In genomic region chr9:136062657-136063439, GRCh38 we compare ENCODE assay signal across 26 cellular contexts.
"Had no signal": no experiment of that assay in that cellular context is flagged by ENCODE, and none has a peak within 500 bp of the region (broad histone marks: within the 10 kb centered on the region; RNA-seq: fewer than 3 reads in every experiment).

No MANE protein-coding gene starts in this region.

- H3K27me3 Mint-ChIP-seq: activated CD4-positive, alpha-beta memory T cell treated with anti-CD3 and anti-CD28 coated beads, Interleukin-2, amount 10 ng/mL, durations not matched to agents 7 days and 5 days; activated CD8-positive, alpha-beta memory T cell treated with anti-CD3 and anti-CD28 coated beads, Interleukin-2, amount 10 ng/mL, durations not matched to agents 7 days and 5 days; activated naive CD8-positive, alpha-beta T cell treated with anti-CD3 and anti-CD28 coated beads, Interleukin-2, amount 10 ng/mL, durations not matched to agents 7 days and 5 days; central memory CD8-positive, alpha-beta T cell had no signal

- H3K4me2 ChIP-seq: neural progenitor cell had no signal

- DNase-seq: activated B cell treated with CpG ODN at 0.5 μM for 24 hours; activated CD4-positive, alpha-beta memory T cell treated with anti-CD3 and anti-CD28 coated beads, Interleukin-2, amount 10 ng/mL, durations not matched to agents 7 days and 5 days; activated CD4-positive, alpha-beta T cell treated with anti-CD3 and anti-CD28 coated beads for 48 hours; activated CD8-positive, alpha-beta memory T cell treated with anti-CD3 and anti-CD28 coated beads, Interleukin-2, amount 10 ng/mL, durations not matched to agents 7 days and 5 days; activated naive CD4-positive, alpha-beta T cell treated with Interleukin-2 at 50 U/mL for 16 hours; activated naive CD8-positive, alpha-beta T cell treated with anti-CD3 and anti-CD28 coated beads, Interleukin-2, amount 10 ng/mL, durations not matched to agents 7 days and 5 days; amygdala; cortex of kidney; gastrocnemius medialis; immature natural killer cell; mesenchymal stem cell; mucosa of descending colon; naive B cell; stimulated activated CD4-positive, alpha-beta T cell treated with anti-CD3 and anti-CD28 coated beads, Interleukin-12 subunit alpha, Interleukin-12 subunit beta, amount 100 ng/mL, for 4 hours; stimulated activated CD4-positive, alpha-beta T cell treated with anti-CD3 and anti-CD28 coated beads, Interleukin-1b, Interleukin-23, amount 100 ng/mL, for 48 hours; stimulated activated CD8-positive, alpha-beta memory T cell treated with anti-CD3 and anti-CD28 coated beads, Interleukin-4, amount 100 ng/mL, for 48 hours; stimulated activated naive CD4-positive, alpha-beta T cell treated with Interleukin-2 at 50 U/mL for 16 hours had no signal

- H3K9me3 Mint-ChIP-seq: activated CD4-positive, alpha-beta memory T cell treated with anti-CD3 and anti-CD28 coated beads, Interleukin-2, amount 10 ng/mL, durations not matched to agents 7 days and 5 days; central memory CD8-positive, alpha-beta T cell had no signal

- H3K4me1 Mint-ChIP-seq: activated CD4-positive, alpha-beta memory T cell treated with anti-CD3 and anti-CD28 coated beads, Interleukin-2, amount 10 ng/mL, durations not matched to agents 7 days and 5 days; activated CD8-positive, alpha-beta memory T cell treated with anti-CD3 and anti-CD28 coated beads, Interleukin-2, amount 10 ng/mL, durations not matched to agents 7 days and 5 days; naive B cell had no signal

- H3K9ac ChIP-seq: neural progenitor cell had no signal

- H3K4me3 Mint-ChIP-seq: activated B cell treated with CpG ODN at 0.5 μM for 24 hours; activated CD4-positive, alpha-beta memory T cell treated with anti-CD3 and anti-CD28 coated beads, Interleukin-2, amount 10 ng/mL, durations not matched to agents 7 days and 5 days; activated CD8-positive, alpha-beta memory T cell treated with anti-CD3 and anti-CD28 coated beads, Interleukin-2, amount 10 ng/mL, durations not matched to agents 7 days and 5 days; activated naive CD8-positive, alpha-beta T cell treated with anti-CD3 and anti-CD28 coated beads, Interleukin-2, amount 10 ng/mL, durations not matched to agents 7 days and 5 days; brain; central memory CD8-positive, alpha-beta T cell; immature natural killer cell; naive B cell; neural progenitor cell had no signal

- H3K36me3 ChIP-seq: gastrocnemius medialis, neural progenitor cell, ovary, vagina had no signal

- H2AFZ ChIP-seq: neural progenitor cell had no signal

- H3K36me3 Mint-ChIP-seq: naive B cell had no signal

- ATAC-seq: activated CD8-positive, alpha-beta memory T cell treated with anti-CD3 and anti-CD28 coated beads, Interleukin-2, amount 10 ng/mL, durations not matched to agents 7 days and 5 days; esophagus mucosa; gastrocnemius medialis; heart left ventricle; mucosa of descending colon had no signal

- FAIRE-seq: TTC549 had no signal

- H3K4me3 ChIP-seq: gastrocnemius medialis, heart left ventricle, mucosa of descending colon, neural progenitor cell, ovary, tibial nerve, vagina had no signal

- H3K9me3 ChIP-seq: gastrocnemius medialis, mucosa of descending colon, ovary, tibial nerve, vagina had no signal

- H3K27me3 ChIP-seq: gastrocnemius medialis, heart left ventricle, neural progenitor cell, ovary, tibial nerve, vagina had no signal

- H3K27ac Mint-ChIP-seq: activated B cell treated with CpG ODN at 0.5 μM for 24 hours; activated CD4-positive, alpha-beta memory T cell treated with anti-CD3 and anti-CD28 coated beads, Interleukin-2, amount 10 ng/mL, durations not matched to agents 7 days and 5 days; activated CD8-positive, alpha-beta memory T cell treated with anti-CD3 and anti-CD28 coated beads, Interleukin-2, amount 10 ng/mL, durations not matched to agents 7 days and 5 days; activated naive CD8-positive, alpha-beta T cell treated with anti-CD3 and anti-CD28 coated beads, Interleukin-2, amount 10 ng/mL, durations not matched to agents 7 days and 5 days; brain; immature natural killer cell; neural progenitor cell had no signal

- H3K27ac ChIP-seq: gastrocnemius medialis, heart left ventricle, neural progenitor cell, ovary, tibial nerve, vagina had no signal
